In the genomic region with DNA sequence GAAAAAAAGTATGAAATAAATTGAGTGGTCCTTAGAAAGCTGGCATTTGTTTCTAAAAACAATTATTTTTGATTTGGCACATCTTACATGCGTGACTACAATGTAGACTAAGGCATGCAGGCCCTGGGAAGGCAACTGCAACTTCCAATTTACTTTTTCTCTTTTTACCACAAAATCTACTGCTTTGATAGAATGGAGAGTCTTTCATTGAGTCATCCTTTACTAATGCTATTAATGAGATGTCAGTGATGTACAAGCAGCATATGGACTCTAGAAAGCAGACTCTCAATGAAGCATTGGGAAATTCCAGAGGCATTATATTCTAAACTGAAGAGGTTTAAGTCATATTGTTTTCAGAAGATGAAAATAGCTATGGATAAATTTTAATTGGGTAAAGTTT, we compare ENCODE assay signal across 25 cellular contexts. TPM values are rescaled to one million over a fixed set of nuclear protein-coding genes. Genes with fewer than 3 reads are reported as not detected.
DNase-seq lines count a peak whose midpoint lies in the region; ATAC-seq and TF ChIP-seq lines count a peak whose summit lies in the region.
"Had no signal": no experiment of that assay in that cellular context is flagged by ENCODE, and none has a peak within 500 bp of the region (broad histone marks: within the 10 kb centered on the region; RNA-seq: fewer than 3 reads in every experiment).

No MANE protein-coding gene starts in this region.

- no peaks in the 10 kb centered on the region for H3K4me1 Mint-ChIP-seq in activated naive CD8-positive, alpha-beta T cell treated with anti-CD3 and anti-CD28 coated beads, Interleukin-2, amount 50 U/mL, for 24 hours
- no peaks in the 10 kb centered on the region for H3K4me1 Mint-ChIP-seq in T-helper 2 cell treated with Interferon-gamma antibody and Interleukin-4, amounts not matched to agents 5 μg/mL and 100 μg/mL, for 36 hours (ENCODE audit: low read depth)
- H3K4me1 Mint-ChIP-seq: immature natural killer cell had no signal

- DNase-seq in EH (ENCODE audit: low read depth), result peak; percentile 94
- DNase-seq in MM.1S, result peak; percentile 2
- DNase-seq in epithelial cell of esophagus (ENCODE audit: low read depth), result peak; percentile 10
- DNase-seq in retinal pigment epithelial cell (ENCODE audit: low read depth), result peak; percentile 16
- no peak for DNase-seq in activated naive CD8-positive, alpha-beta T cell treated with anti-CD3 and anti-CD28 coated beads, Interleukin-2, amount 50 U/mL, for 24 hours
- no peak for DNase-seq in dorsolateral prefrontal cortex
- no peak for DNase-seq in T-helper 2 cell treated with Interferon-gamma antibody and Interleukin-4, amounts not matched to agents 5 μg/mL and 100 μg/mL, for 36 hours (ENCODE audit: low spot score)
- DNase-seq: activated CD8-positive, alpha-beta T cell treated with anti-CD3 and anti-CD28 coated beads, Interleukin-2, amount 10 ng/mL, durations not matched to agents 7 days and 5 days; C1 segment of cervical spinal cord; DMS 273 treated with DMSO at 0.1 percent for 48 hours; glutamatergic neuron; immature natural killer cell; lower lobe of right lung; NCI-H1694 treated with DMSO at 0.1 percent for 48 hours; NCI-H345; NK-92 treated with Interleukin-12 subunit alpha and Interleukin-12 subunit beta, amount 100 ng/mL, for 24 hours; stimulated activated CD4-positive, alpha-beta T cell treated with anti-CD3 and anti-CD28 coated beads, Interleukin-12 subunit alpha, Interleukin-12 subunit beta, amount 100 ng/mL, for 4 hours; WERI-Rb-1 had no signal

- H3K36me3 ChIP-seq in MM.1S (replicated peaks; ENCODE audit: insufficient read depth, low read length), result no peaks in the 10 kb centered on the region
- H3K36me3 ChIP-seq: lower lobe of right lung, prostate gland, thoracic aorta, WERI-Rb-1 had no signal

- no peak overlapping the region for H2AFZ ChIP-seq in MM.1S (ENCODE audit: low read length)

- H3K27me3 Mint-ChIP-seq in activated naive CD8-positive, alpha-beta T cell treated with anti-CD3 and anti-CD28 coated beads, Interleukin-2, amount 50 U/mL, for 24 hours, result peaks cover 15% of the 10 kb centered on the region
- H3K27me3 Mint-ChIP-seq in T-helper 2 cell treated with Interferon-gamma antibody and Interleukin-4, amounts not matched to agents 5 μg/mL and 100 μg/mL, for 36 hours (ENCODE audit: low read depth), result no peaks in the 10 kb centered on the region

- H3K36me3 Mint-ChIP-seq in activated naive CD8-positive, alpha-beta T cell treated with anti-CD3 and anti-CD28 coated beads, Interleukin-2, amount 50 U/mL, for 24 hours (ENCODE audit: low read depth), result no peaks in the 10 kb centered on the region
- no peaks in the 10 kb centered on the region for H3K36me3 Mint-ChIP-seq in T-helper 2 cell treated with Interferon-gamma antibody and Interleukin-4, amounts not matched to agents 5 μg/mL and 100 μg/mL, for 36 hours (ENCODE audit: low read depth)
- H3K36me3 Mint-ChIP-seq: immature natural killer cell had no signal

- TF ChIP-seq CTCF in MM.1S (IDR thresholded peaks at IDR 0.05; ENCODE audit: low read length) (no peak), epithelial cell of esophagus (IDR thresholded peaks at IDR 0.05; ENCODE audit: insufficient read depth, low read depth, low read length, missing control alignments) (no peak), retinal pigment epithelial cell (conservative IDR thresholded peaks at IDR 0.05; ENCODE audit: low read depth, low read length) (no peak), dorsolateral prefrontal cortex (IDR thresholded peaks at IDR 0.05 in 54 of 56, conservative IDR thresholded peaks at IDR 0.05 in 2 of 56; ENCODE audit: low read depth in 1 of 56, partially characterized antibody in 56 of 56) (no peak)

- H3F3A ChIP-seq in MM.1S (ENCODE audit: insufficient read depth, low read length), result no peaks in the 10 kb centered on the region

- H3K4me1 ChIP-seq in MM.1S (ENCODE audit: low read length), result no peaks in the 10 kb centered on the region
- H3K4me1 ChIP-seq: lower lobe of right lung, prostate gland had no signal

- H3K4me3 ChIP-seq in MM.1S (ENCODE audit: low read length) (no peak overlapping the region), epithelial cell of esophagus (ENCODE audit: low read length) (no peak overlapping the region), retinal pigment epithelial cell (ENCODE audit: low read length) (no peak overlapping the region), dorsolateral prefrontal cortex (no peak overlapping the region)
- H3K4me3 ChIP-seq: lower lobe of right lung, prostate gland, thoracic aorta had no signal

- no peak overlapping the region for H3K27ac Mint-ChIP-seq in activated naive CD8-positive, alpha-beta T cell treated with anti-CD3 and anti-CD28 coated beads, Interleukin-2, amount 50 U/mL, for 24 hours
- no peak overlapping the region for H3K27ac Mint-ChIP-seq in T-helper 2 cell treated with Interferon-gamma antibody and Interleukin-4, amounts not matched to agents 5 μg/mL and 100 μg/mL, for 36 hours
- H3K27ac Mint-ChIP-seq: activated CD8-positive, alpha-beta T cell treated with anti-CD3 and anti-CD28 coated beads, Interleukin-2, amount 10 ng/mL, durations not matched to agents 7 days and 5 days; activated T-helper 1 cell treated with anti-CD3 and anti-CD28 coated beads, Interleukin-12 subunit alpha, Interleukin-12 subunit beta, Interleukin-2, Interleukin-4 antibody, amounts not matched to agents 30 ng/mL and 10 ng/mL and 1 ng/mL, durations not matched to agents 14 hours and 24 hours and 36 hours; immature natural killer cell; natural killer cell treated with Interleukin-12 subunit alpha and Interleukin-12 subunit beta and Interleukin-15 and Interleukin-18, amount 100 ng/mL, for 72 hours had no signal

- H3K9me3 ChIP-seq in MM.1S (replicated peaks; ENCODE audit: insufficient read depth, low read length), result no peaks in the 10 kb centered on the region
- H3K9me3 ChIP-seq: lower lobe of right lung, prostate gland, thoracic aorta had no signal

- no peak overlapping the region for H3K4me3 Mint-ChIP-seq in activated naive CD8-positive, alpha-beta T cell treated with anti-CD3 and anti-CD28 coated beads, Interleukin-2, amount 50 U/mL, for 24 hours
- no peak overlapping the region for H3K4me3 Mint-ChIP-seq in T-helper 2 cell treated with Interferon-gamma antibody and Interleukin-4, amounts not matched to agents 5 μg/mL and 100 μg/mL, for 36 hours
- H3K4me3 Mint-ChIP-seq: activated CD8-positive, alpha-beta T cell treated with anti-CD3 and anti-CD28 coated beads, Interleukin-2, amount 10 ng/mL, durations not matched to agents 7 days and 5 days; activated T-helper 1 cell treated with anti-CD3 and anti-CD28 coated beads, Interleukin-12 subunit alpha, Interleukin-12 subunit beta, Interleukin-2, Interleukin-4 antibody, amounts not matched to agents 30 ng/mL and 10 ng/mL and 1 ng/mL, durations not matched to agents 14 hours and 24 hours and 36 hours; immature natural killer cell; natural killer cell treated with Interleukin-12 subunit alpha and Interleukin-12 subunit beta and Interleukin-15 and Interleukin-18, amount 100 ng/mL, for 72 hours had no signal

- H3K27ac ChIP-seq in MM.1S (ENCODE audit: low read length) (no peak overlapping the region), dorsolateral prefrontal cortex (no peak overlapping the region)
- H3K27ac ChIP-seq: lower lobe of right lung, prostate gland, RWPE1, thoracic aorta, WERI-Rb-1 had no signal

- H3K27me3 ChIP-seq in MM.1S (replicated peaks; ENCODE audit: insufficient read depth, low read length), result no peaks in the 10 kb centered on the region
- H3K27me3 ChIP-seq in dorsolateral prefrontal cortex, result no peaks in the 10 kb centered on the region

- H3K79me2 ChIP-seq in MM.1S (ENCODE audit: low read length), result no peaks in the 10 kb centered on the region

- H3K9ac ChIP-seq in MM.1S (ENCODE audit: low read length), result no peak overlapping the region

- no peaks in the 10 kb centered on the region for H4K20me1 ChIP-seq in MM.1S (ENCODE audit: insufficient read depth, low read length)

- peaks cover 3% of the 10 kb centered on the region for H3K9me3 Mint-ChIP-seq in activated naive CD8-positive, alpha-beta T cell treated with anti-CD3 and anti-CD28 coated beads, Interleukin-2, amount 50 U/mL, for 24 hours
- peaks cover 3% of the 10 kb centered on the region for H3K9me3 Mint-ChIP-seq in T-helper 2 cell treated with Interferon-gamma antibody and Interleukin-4, amounts not matched to agents 5 μg/mL and 100 μg/mL, for 36 hours

- H3K4me2 ChIP-seq in MM.1S (ENCODE audit: low read depth, low read length), result no peak overlapping the region

- intact Hi-C loops in dorsolateral prefrontal cortex (cut with DNase I), result no loop called here

- no peaks in the 10 kb centered on the region for H3K9me2 ChIP-seq in MM.1S (replicated peaks; ENCODE audit: insufficient read depth, low read length)

- ATAC-seq in activated naive CD8-positive, alpha-beta T cell treated with anti-CD3 and anti-CD28 coated beads, Interleukin-2, amount 50 U/mL, for 24 hours, result no peak
- ATAC-seq in HG03432 (IDR thresholded peaks at IDR 0.05; ENCODE audit: unreplicated experiment), result no peak
- ATAC-seq: activated CD8-positive, alpha-beta T cell treated with anti-CD3 and anti-CD28 coated beads, Interleukin-2, amount 10 ng/mL, durations not matched to agents 7 days and 5 days; HCT116; lower lobe of right lung; natural killer cell treated with Interleukin-12 subunit alpha and Interleukin-12 subunit beta and Interleukin-15 and Interleukin-18, amount 100 ng/mL, for 72 hours had no signal

RNA-seq across cellular contexts. Expression of a gene that starts 29.6 kb away (rescaled TPM):
- 10 to 100 TPM; 10.7 to 40.0 (median 20.3) TPM for total RNA-seq in dorsolateral prefrontal cortex
- total RNA-seq: activated CD8-positive, alpha-beta T cell treated with anti-CD3 and anti-CD28 coated beads, Interleukin-2, amount 10 ng/mL, durations not matched to agents 7 days and 5 days; activated T-helper 1 cell treated with anti-CD3 and anti-CD28 coated beads, Interleukin-12 subunit alpha, Interleukin-12 subunit beta, Interleukin-2, Interleukin-4 antibody, amounts not matched to agents 30 ng/mL and 10 ng/mL and 1 ng/mL, durations not matched to agents 14 hours and 24 hours and 36 hours; natural killer cell treated with Interleukin-12 subunit alpha and Interleukin-12 subunit beta and Interleukin-15 and Interleukin-18, amount 100 ng/mL, for 72 hours had no signal

Comparison
In these comparisons a context has a peak if more than half of its experiments do, and no peak if none do; other contexts are left out.
1. DNase-seq: peak in EH (single experiment), MM.1S (single experiment), epithelial cell of esophagus (single experiment) and retinal pigment epithelial cell (single experiment); none in activated naive CD8-positive, alpha-beta T cell treated with anti-CD3 and anti-CD28 coated beads, Interleukin-2, amount 50 U/mL, for 24 hours (single experiment), dorsolateral prefrontal cortex (0 of 10) and T-helper 2 cell treated with Interferon-gamma antibody and Interleukin-4, amounts not matched to agents 5 μg/mL and 100 μg/mL, for 36 hours (single experiment).